In genomic region chr1:29744684-29745490, GRCh38 we compare ENCODE assay signal across 1 cellular context.
TF ChIP-seq lines count a peak whose summit lies in the region.

No MANE protein-coding gene starts in this region.

TF ChIP-seq in GM23338, 12 proteins besides CTCF, POLR2A, EP300 and RAD21:
- TF ChIP-seq ZNF462 (CRISPR knock-in tag; IDR thresholded peaks at IDR 0.05), result no peak
- no peak for TF ChIP-seq POLR2AphosphoS5 (IDR thresholded peaks at IDR 0.05; ENCODE audit: low read depth)
- TF ChIP-seq CREB1 (CRISPR knock-in tag; IDR thresholded peaks at IDR 0.05; ENCODE audit: low read depth), result no peak
- no peak for TF ChIP-seq EZH2 (IDR thresholded peaks at IDR 0.05; ENCODE audit: low read depth, unreplicated experiment)
- TF ChIP-seq ETS1 (IDR thresholded peaks at IDR 0.05), result no peak
- no peak for TF ChIP-seq REST (IDR thresholded peaks at IDR 0.05; ENCODE audit: unreplicated experiment)
- no peak for TF ChIP-seq JUNB (IDR thresholded peaks at IDR 0.05; ENCODE audit: unreplicated experiment)
- no peak for TF ChIP-seq ZNF114 (CRISPR knock-in tag; IDR thresholded peaks at IDR 0.05)
- no peak for TF ChIP-seq EZH2phosphoT487 (IDR thresholded peaks at IDR 0.05; ENCODE audit: unreplicated experiment)
- no peak for TF ChIP-seq NANOG (IDR thresholded peaks at IDR 0.05; ENCODE audit: borderline replicate concordance)
- no peak for TF ChIP-seq ZNF331 (CRISPR knock-in tag; IDR thresholded peaks at IDR 0.05; ENCODE audit: low read depth)
- no peak for TF ChIP-seq STAT1 (IDR thresholded peaks at IDR 0.05; ENCODE audit: unreplicated experiment)
